23 cellular contexts compared by ENCODE assay signal in genomic region chr3:101689291-101689690, GRCh38. TPM values are rescaled to one million over a fixed set of nuclear protein-coding genes. Genes with fewer than 3 reads are reported as not detected.
DNase-seq lines count a peak whose midpoint lies in the region; ATAC-seq and TF ChIP-seq lines count a peak whose summit lies in the region.
"Had no signal": no experiment of that assay in that cellular context is flagged by ENCODE, and none has a peak within 500 bp of the region (broad histone marks: within the 10 kb centered on the region; RNA-seq: fewer than 3 reads in every experiment).

No MANE protein-coding gene starts in this region.

- H3K4me1 Mint-ChIP-seq in neural crest cell: peaks cover 27% of the 10 kb centered on the region

- peaks cover 6% of the 10 kb centered on the region for H3K36me3 Mint-ChIP-seq in neural crest cell (ENCODE audit: low read depth)

- no peak overlapping the region for H3K27ac Mint-ChIP-seq in neural crest cell (ENCODE audit: unreplicated experiment)
- H3K27ac Mint-ChIP-seq: activated CD4-positive, alpha-beta memory T cell treated with anti-CD3 and anti-CD28 coated beads for 36 hours; WTC11 had no signal

- ATAC-seq in HG03097 (IDR thresholded peaks at IDR 0.05; ENCODE audit: low FRiP score, unreplicated experiment): no peak
- ATAC-seq: body of pancreas, mucosa of descending colon, WTC11 had no signal

- DNase-seq in AG10803 (ENCODE audit: low read depth) (peak; percentile 12), CD1c-positive myeloid dendritic cell (ENCODE audit: extremely low spot score) (peak; percentile 23), cardiac fibroblast (ENCODE audit: low read depth in 2 of 2) (peak; percentile 23 to 57), neural crest cell (ENCODE audit: low read depth, low spot score) (no peak)
- no peak for DNase-seq in stimulated activated CD8-positive, alpha-beta memory T cell treated with anti-CD3 and anti-CD28 coated beads, Interleukin-4, amount 100 ng/mL, for 48 hours
- DNase-seq in stimulated activated CD4-positive, alpha-beta T cell treated with anti-CD3 and anti-CD28 coated beads, Interleukin-15, amount 100 ng/mL, for 24 hours: no peak
- DNase-seq: activated CD4-positive, alpha-beta memory T cell treated with anti-CD3 and anti-CD28 coated beads for 36 hours; activated effector memory CD4-positive, alpha-beta T cell treated with Interleukin-2 at 50 U/mL for 16 hours; body of pancreas; DMS 273 treated with DMSO at 0.1 percent for 48 hours; EL; GM23248; head of caudate nucleus; Kasumi-1; mucosa of descending colon; NCI-H1436 treated with DMSO at 0.1 percent for 48 hours; NCI-H2107; NCI-H446; NCI-H774 had no signal

- H3K9me3 Mint-ChIP-seq in neural crest cell: no peaks in the 10 kb centered on the region
- H3K9me3 Mint-ChIP-seq: activated CD4-positive, alpha-beta memory T cell treated with anti-CD3 and anti-CD28 coated beads for 36 hours; WTC11 had no signal

- H3K4me3 ChIP-seq in AG10803 (ENCODE audit: low read length) (no peak overlapping the region), cardiac fibroblast (replicated peaks in 1 of 2; ENCODE audit: low read depth in 2 of 2, low read length in 2 of 2) (no peak overlapping the region)
- H3K4me3 ChIP-seq: body of pancreas, GM23248, lung, mucosa of descending colon, tibial nerve had no signal

- H3K27me3 Mint-ChIP-seq in neural crest cell (ENCODE audit: low read depth): no peaks in the 10 kb centered on the region
- H3K27me3 Mint-ChIP-seq: activated CD4-positive, alpha-beta memory T cell treated with anti-CD3 and anti-CD28 coated beads for 36 hours had no signal

- H3K4me3 Mint-ChIP-seq in neural crest cell: peak overlapping the region; percentile 50
- H3K4me3 Mint-ChIP-seq: activated CD4-positive, alpha-beta memory T cell treated with anti-CD3 and anti-CD28 coated beads for 36 hours; WTC11 had no signal

- TF ChIP-seq CTCF in AG10803 (conservative IDR thresholded peaks at IDR 0.05; ENCODE audit: low read length) (no peak), cardiac fibroblast (IDR thresholded peaks at IDR 0.05; ENCODE audit: low read depth, low read length) (no peak), neural crest cell (conservative IDR thresholded peaks at IDR 0.05) (no peak)

RNA-seq across cellular contexts. Expression of gene RPL24, which starts 2.8 kb away (rescaled TPM):
- 1,315 and 1,351 TPM in 2 replicates for total RNA-seq in neural crest cell

RNA-seq across cellular contexts. Expression of gene ZBTB11, which starts 12.4 kb away (rescaled TPM):
- 16.6 and 17.2 TPM in 2 replicates for total RNA-seq in neural crest cell

RNA-seq across cellular contexts. Expression of gene CEP97, which starts 35.1 kb away (rescaled TPM):
- total RNA-seq in neural crest cell: 25.1 and 27.4 TPM in 2 replicates

Comparison
In these comparisons a context has a peak if more than half of its experiments do, and no peak if none do; other contexts are left out.
1. DNase-seq: peak in AG10803 (single experiment), CD1c-positive myeloid dendritic cell (single experiment) and cardiac fibroblast (2 of 2); none in neural crest cell (single experiment), stimulated activated CD8-positive, alpha-beta memory T cell treated with anti-CD3 and anti-CD28 coated beads, Interleukin-4, amount 100 ng/mL, for 48 hours (single experiment) and stimulated activated CD4-positive, alpha-beta T cell treated with anti-CD3 and anti-CD28 coated beads, Interleukin-15, amount 100 ng/mL, for 24 hours (single experiment).